16 cellular contexts compared by ENCODE assay signal in genomic region chr7:90383422-90383821, GRCh38. TPM values are rescaled to one million over a fixed set of nuclear protein-coding genes. Genes with fewer than 3 reads are reported as not detected.
A peak's percentile ranks its signal among the peaks of the same experiment; 100 is the strongest.
DNase-seq lines count a peak whose midpoint lies in the region; ATAC-seq, FAIRE-seq and TF ChIP-seq lines count a peak whose summit lies in the region.
"Had no signal": no experiment of that assay in that cellular context is flagged by ENCODE, and none has a peak within 500 bp of the region (broad histone marks: within the 10 kb centered on the region; RNA-seq: fewer than 3 reads in every experiment).

No MANE protein-coding gene starts in this region.

- peaks cover 46% of the 10 kb centered on the region for H3K4me1 ChIP-seq in RWPE2 (ENCODE audit: insufficient read depth, poor library complexity, severe bottlenecking)
- no peaks in the 10 kb centered on the region for H3K4me1 ChIP-seq in CD8-positive, alpha-beta memory T cell (ENCODE audit: insufficient read depth, low read length)

- H3K27me3 Mint-ChIP-seq in CD8-positive, alpha-beta memory T cell: no peaks in the 10 kb centered on the region
- H3K27me3 Mint-ChIP-seq: activated B cell treated with CpG ODN at 0.5 μM for 24 hours; CD4-positive, CD25-positive, alpha-beta regulatory T cell had no signal

- intact Hi-C loops in sciatic nerve (cut with DNase I): no loop called here

- TF ChIP-seq POLR2A in H54 (IDR thresholded peaks at IDR 0.05; ENCODE audit: low read depth, low read length): no peak

- peaks cover 73% of the 10 kb centered on the region for H3K36me3 ChIP-seq in RWPE2 (ENCODE audit: low read depth)
- H3K36me3 ChIP-seq in CD8-positive, alpha-beta memory T cell (ENCODE audit: insufficient read depth, low read length): peaks cover 16% of the 10 kb centered on the region

- FAIRE-seq in H54 (lab: Jason Lieb, UNC): peak; percentile 94
- FAIRE-seq: GM12892 had no signal

- CTCF ChIA-PET in CD8-positive, alpha-beta memory T cell (lab: Charles Lee): no interaction called here

- peaks cover 0 to 1% (median 0%) of the 10 kb centered on the region in 3 donors for H3K4me1 Mint-ChIP-seq in CD8-positive, alpha-beta memory T cell
- H3K4me1 Mint-ChIP-seq: activated B cell treated with CpG ODN at 0.5 μM for 24 hours had no signal

- H3K4me3 ChIP-seq in RWPE2 (ENCODE audit: severe bottlenecking): no peak overlapping the region
- no peak overlapping the region for H3K4me3 ChIP-seq in CD8-positive, alpha-beta memory T cell (ENCODE audit: low read length)

- H3K27me3 ChIP-seq in RWPE2 (ENCODE audit: insufficient read depth, poor library complexity, severe bottlenecking): no peaks in the 10 kb centered on the region
- H3K27me3 ChIP-seq in CD8-positive, alpha-beta memory T cell (ENCODE audit: insufficient read depth, low read length, poor library complexity, severe bottlenecking): no peaks in the 10 kb centered on the region

- POLR2A ChIA-PET in CD8-positive, alpha-beta memory T cell (lab: Charles Lee): no interaction called here

- H3K9me3 ChIP-seq in RWPE2 (ENCODE audit: severe bottlenecking): peaks cover 4% of the 10 kb centered on the region
- H3K9me3 ChIP-seq in CD8-positive, alpha-beta memory T cell (ENCODE audit: low read length): no peaks in the 10 kb centered on the region

- H3K36me3 Mint-ChIP-seq in CD8-positive, alpha-beta memory T cell: peaks cover 28 to 76% (median 31%) of the 10 kb centered on the region in 3 donors

- H3K27ac ChIP-seq in RWPE2 (ENCODE audit: poor library complexity, severe bottlenecking): peak overlapping the region; percentile 100
- H3K27ac ChIP-seq in CD8-positive, alpha-beta memory T cell (ENCODE audit: low read depth, low read length): no peak overlapping the region

- DNase-seq in H54 (ENCODE audit: insufficient read length, low spot score): no peak
- no peak for DNase-seq in RWPE2 (ENCODE audit: low spot score)
- peak; percentile 34 for DNase-seq in renal cortical epithelial cell (ENCODE audit: low read depth)
- DNase-seq in CD8-positive, alpha-beta memory T cell: no peak
- DNase-seq in globus pallidus (ENCODE audit: low spot score): no peak
- DNase-seq in sciatic nerve (ENCODE audit: low spot score): no peak
- DNase-seq: activated B cell treated with CpG ODN at 0.5 μM for 24 hours; activated naive CD4-positive, alpha-beta T cell treated with anti-CD3 and anti-CD28 coated beads for 36 hours; CD4-positive, CD25-positive, alpha-beta regulatory T cell; hippocampal formation; NCI-H446 treated with DMSO at 0.1 percent for 48 hours; posterior cingulate gyrus had no signal

- H3K9me3 Mint-ChIP-seq in CD8-positive, alpha-beta memory T cell: no peaks in the 10 kb centered on the region
- H3K9me3 Mint-ChIP-seq: activated B cell treated with CpG ODN at 0.5 μM for 24 hours; activated naive CD4-positive, alpha-beta T cell treated with anti-CD3 and anti-CD28 coated beads for 36 hours; CD4-positive, CD25-positive, alpha-beta regulatory T cell had no signal

- TF ChIP-seq CTCF in RWPE2 (IDR thresholded peaks at IDR 0.05; ENCODE audit: poor library complexity, severe bottlenecking): no peak

- peak; percentile 77 for ATAC-seq in RWPE2 (ENCODE audit: low read depth)
- ATAC-seq in esophagus mucosa: peak; percentile 72
- no peak for ATAC-seq in GM19463 (IDR thresholded peaks at IDR 0.05; ENCODE audit: unreplicated experiment)
- ATAC-seq in sciatic nerve: no peak
- ATAC-seq: left lobe of liver had no signal

- peak overlapping the region in 2 of 8 donors; percentile 29 to 32 for H3K27ac Mint-ChIP-seq in CD8-positive, alpha-beta memory T cell
- H3K27ac Mint-ChIP-seq: activated B cell treated with CpG ODN at 0.5 μM for 24 hours; activated naive CD4-positive, alpha-beta T cell treated with anti-CD3 and anti-CD28 coated beads for 36 hours; CD4-positive, CD25-positive, alpha-beta regulatory T cell had no signal

- H3K4me3 Mint-ChIP-seq in CD8-positive, alpha-beta memory T cell: no peak overlapping the region
- H3K4me3 Mint-ChIP-seq: activated B cell treated with CpG ODN at 0.5 μM for 24 hours; activated naive CD4-positive, alpha-beta T cell treated with anti-CD3 and anti-CD28 coated beads for 36 hours; CD4-positive, CD25-positive, alpha-beta regulatory T cell had no signal

RNA-seq across cellular contexts. Expression of gene CLDN12, which starts 19.8 kb away (rescaled TPM):
- total RNA-seq in esophagus mucosa: 20.7 TPM
- 62.1 and 95.2 TPM in 2 replicates for total RNA-seq in renal cortical epithelial cell
- 1 to 10 TPM; 3.7 to 4.9 TPM for total RNA-seq in CD8-positive, alpha-beta memory T cell
- 0.82 TPM for polyA plus RNA-seq in CD8-positive, alpha-beta memory T cell
- 29.1 TPM for total RNA-seq in sciatic nerve

RNA-seq across cellular contexts. Expression of gene GTPBP10, which starts 36.9 kb away (rescaled TPM):
- 18.8 TPM for total RNA-seq in esophagus mucosa
- 21.4 and 22.7 TPM in 2 replicates for total RNA-seq in renal cortical epithelial cell
- 10 to 100 TPM; 37.6 to 43.3 TPM for total RNA-seq in CD8-positive, alpha-beta memory T cell
- polyA plus RNA-seq in CD8-positive, alpha-beta memory T cell: 31.3 TPM
- 35.4 TPM for total RNA-seq in sciatic nerve

Comparison
In these comparisons a context has a peak if more than half of its experiments do, and no peak if none do; other contexts are left out.
1. ATAC-seq: peak in RWPE2 (single experiment) and esophagus mucosa (single experiment); none in GM19463 (single experiment) and sciatic nerve (single experiment).